11 cellular contexts compared by ENCODE assay signal in the genomic region with DNA sequence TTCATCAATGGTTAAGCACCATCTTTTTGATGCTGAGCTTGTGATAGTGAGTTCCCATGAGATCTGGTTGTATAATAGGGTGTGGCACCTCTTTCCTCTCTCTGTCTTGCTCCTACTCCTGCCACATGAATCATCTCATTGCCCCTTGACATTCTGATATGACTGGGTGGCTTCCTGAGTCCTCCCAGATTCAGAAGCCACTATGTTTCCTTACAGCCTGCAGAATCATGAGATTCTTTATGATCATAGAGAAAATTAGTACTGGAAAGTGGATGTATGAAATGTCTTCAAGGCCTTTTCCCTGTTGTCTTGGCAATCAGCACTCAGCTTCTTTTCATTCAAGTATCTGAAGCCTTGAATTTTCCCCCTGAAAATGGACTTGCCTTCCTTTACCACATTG. TPM values are rescaled to one million over a fixed set of nuclear protein-coding genes. Genes with fewer than 3 reads are reported as not detected.
"Had no signal": no experiment of that assay in that cellular context is flagged by ENCODE, and none has a peak within 500 bp of the region (broad histone marks: within the 10 kb centered on the region; RNA-seq: fewer than 3 reads in every experiment).

No MANE protein-coding gene starts in this region.

RNA-seq across cellular contexts. Expression of a gene that starts 14.9 kb away (rescaled TPM):
- total RNA-seq: stomach, subcutaneous adipose tissue, suprapubic skin, temporal lobe, thoracic aorta, transverse colon, upper lobe of left lung, upper lobe of right lung, ureter, urinary bladder, vagina had no signal
- polyA plus RNA-seq: stomach, urinary bladder had no signal
